8 cellular contexts compared by ENCODE assay signal in genomic region chr4:99947190-99947578, GRCh38. TPM values are rescaled to one million over a fixed set of nuclear protein-coding genes. Genes with fewer than 3 reads are reported as not detected.
DNase-seq lines count a peak whose midpoint lies in the region; ATAC-seq and TF ChIP-seq lines count a peak whose summit lies in the region.

No MANE protein-coding gene starts in this region.

- H3K36me3 ChIP-seq in BJ (ENCODE audit: control insufficient read depth, insufficient read depth, low read length): peaks cover 2% of the 10 kb centered on the region
- H3K36me3 ChIP-seq in MG63: peaks cover 29% of the 10 kb centered on the region

- CTCF ChIA-PET in BJ (lab: Yijun Ruan, JAX): interaction anchor here (0.7 to 1.4 kb wide), 3 partner anchors 22 to 143 kb away, joined by 3 to 5 read pairs (median 3); no protein-coding TSS in a partner anchor

- no peaks in the 10 kb centered on the region for H3K9me3 ChIP-seq in MG63

- peaks cover 18 to 54% (median 51%) of the 10 kb centered on the region in 4 donors for H3K4me1 Mint-ChIP-seq in naive thymus-derived CD8-positive, alpha-beta T cell

- H3K27ac ChIP-seq in dorsolateral prefrontal cortex: peak overlapping the region; percentile 75 to 98 (median 95)

- no peak for TF ChIP-seq CTCF in BJ (IDR thresholded peaks at IDR 0.05; ENCODE audit: insufficient read depth, low read depth, low read length)
- no peak for TF ChIP-seq CTCF in dorsolateral prefrontal cortex (IDR thresholded peaks at IDR 0.05 in 54 of 56, conservative IDR thresholded peaks at IDR 0.05 in 2 of 56; ENCODE audit: low read depth in 1 of 56, partially characterized antibody in 56 of 56)

- ATAC-seq in naive thymus-derived CD8-positive, alpha-beta T cell: no peak
- no peak for ATAC-seq in GM19455 (IDR thresholded peaks at IDR 0.05; ENCODE audit: unreplicated experiment)
- ATAC-seq in HG02970 (IDR thresholded peaks at IDR 0.05; ENCODE audit: low FRiP score, unreplicated experiment): no peak

- H3K27me3 Mint-ChIP-seq in naive thymus-derived CD8-positive, alpha-beta T cell: no peaks in the 10 kb centered on the region

- H3K4me3 ChIP-seq in BJ (ENCODE audit: low read depth, low read length) (peak overlapping the region; percentile 93), MG63 (peak overlapping the region; percentile 68), dorsolateral prefrontal cortex (peak overlapping the region; percentile 42 to 98 (median 90))

- DNase-seq in BJ (ENCODE audit: low read depth): no peak
- DNase-seq in MG63: no peak
- no peak for DNase-seq in dorsolateral prefrontal cortex
- DNase-seq in naive thymus-derived CD8-positive, alpha-beta T cell: no peak
- no peak for DNase-seq in SHP77 treated with DMSO at 0.1 percent for 48 hours (lab: John Stamatoyannopoulos, UW)
- no peak for DNase-seq in effector CD4-positive, alpha-beta T cell

- H3K36me3 Mint-ChIP-seq in naive thymus-derived CD8-positive, alpha-beta T cell: peaks cover 0 to 22% (median 9%) of the 10 kb centered on the region in 3 donors

- peak overlapping the region in 7 of 10 donors; percentile 94 to 99 (median 98) for H3K27ac Mint-ChIP-seq in naive thymus-derived CD8-positive, alpha-beta T cell

- peak overlapping the region in 9 of 10 donors; percentile 89 to 97 (median 94) for H3K4me3 Mint-ChIP-seq in naive thymus-derived CD8-positive, alpha-beta T cell

- POLR2A ChIA-PET in BJ (lab: Charles Lee): no interaction called here
- POLR2A ChIA-PET in naive thymus-derived CD8-positive, alpha-beta T cell (lab: Charles Lee): interaction anchor here (0.6 to 5.2 kb wide), 14 partner anchors 12 to 1289 kb away, joined by 3 to 86 read pairs (median 5); partner anchors contain the start of genes ADH5, DAPP1, LAMTOR3 and TRMT10A

- intact Hi-C loops in dorsolateral prefrontal cortex (cut with DNase I): loop anchor here (2.0 to 10.0 kb wide), 2 partner anchors 52 to 1398 kb away; partner anchors contain the start of genes LAMTOR3 (in 1 of the 2) and PPP3CA (in 1 of the 2)

- no peaks in the 10 kb centered on the region for H3K9me3 Mint-ChIP-seq in naive thymus-derived CD8-positive, alpha-beta T cell

- H3K27me3 ChIP-seq in BJ (ENCODE audit: control insufficient read depth, insufficient read depth, low read length) (no peaks in the 10 kb centered on the region), MG63 (no peaks in the 10 kb centered on the region), dorsolateral prefrontal cortex (no peaks in the 10 kb centered on the region)

RNA-seq across cellular contexts. Expression of gene DNAJB14, which starts 0.8 kb away (rescaled TPM):
- 15.9 and 30.1 TPM in 2 replicates for polyA plus RNA-seq in BJ (2011; rRNA removed)
- polyA minus RNA-seq in BJ (2011; rRNA and poly(A)+ RNA removed): 5.9 and 9.6 TPM in 2 replicates
- total RNA-seq in MG63 (2014; rRNA removed; shearing (Covaris generic); ENCODE audit: low replicate concordance): 6.2 and 14.4 TPM in 2 replicates
- 100 to 1,000 TPM in 59 of 120 experiments, 10 to 100 TPM in 61; 61.3 to 136 (median 99.5) TPM for total RNA-seq in dorsolateral prefrontal cortex
- total RNA-seq in naive thymus-derived CD8-positive, alpha-beta T cell: 10 to 100 TPM; 68.1 to 82.5 TPM
- 10 to 100 TPM; 40.3 to 48.9 (median 46.7) TPM for polyA plus RNA-seq in naive thymus-derived CD8-positive, alpha-beta T cell

RNA-seq across cellular contexts. Expression of gene H2AZ1, which starts 2.9 kb away (rescaled TPM):
- polyA plus RNA-seq in BJ (2011; rRNA removed): 335 and 405 TPM in 2 replicates
- 85.5 and 98.3 TPM in 2 replicates for polyA minus RNA-seq in BJ (2011; rRNA and poly(A)+ RNA removed)
- total RNA-seq in MG63 (2014; rRNA removed; shearing (Covaris generic); ENCODE audit: low replicate concordance): 583 and 635 TPM in 2 replicates
- 100 to 1,000 TPM in 101 of 120 experiments, 10 to 100 TPM in 19; 70.3 to 166 (median 124) TPM for total RNA-seq in dorsolateral prefrontal cortex
- 100 to 1,000 TPM; 163 to 167 TPM for total RNA-seq in naive thymus-derived CD8-positive, alpha-beta T cell
- polyA plus RNA-seq in naive thymus-derived CD8-positive, alpha-beta T cell: 100 to 1,000 TPM; 344 to 365 (median 362) TPM

RNA-seq across cellular contexts. Expression of gene LAMTOR3, which starts 53.0 kb away (rescaled TPM):
- 17.6 and 46.0 TPM in 2 replicates for polyA plus RNA-seq in BJ (2011; rRNA removed)
- polyA minus RNA-seq in BJ (2011; rRNA and poly(A)+ RNA removed): 5.9 and 6.4 TPM in 2 replicates
- 19.2 and 38.2 TPM in 2 replicates for total RNA-seq in MG63 (2014; rRNA removed; shearing (Covaris generic); ENCODE audit: low replicate concordance)
- 10 to 100 TPM; 26.6 to 58.4 (median 43.5) TPM for total RNA-seq in dorsolateral prefrontal cortex
- 10 to 100 TPM; 24.9 to 27.8 TPM for total RNA-seq in naive thymus-derived CD8-positive, alpha-beta T cell
- 10 to 100 TPM; 29.0 to 35.6 (median 29.7) TPM for polyA plus RNA-seq in naive thymus-derived CD8-positive, alpha-beta T cell
